ENCODE assay signal across 8 cellular contexts in the genomic region with DNA sequence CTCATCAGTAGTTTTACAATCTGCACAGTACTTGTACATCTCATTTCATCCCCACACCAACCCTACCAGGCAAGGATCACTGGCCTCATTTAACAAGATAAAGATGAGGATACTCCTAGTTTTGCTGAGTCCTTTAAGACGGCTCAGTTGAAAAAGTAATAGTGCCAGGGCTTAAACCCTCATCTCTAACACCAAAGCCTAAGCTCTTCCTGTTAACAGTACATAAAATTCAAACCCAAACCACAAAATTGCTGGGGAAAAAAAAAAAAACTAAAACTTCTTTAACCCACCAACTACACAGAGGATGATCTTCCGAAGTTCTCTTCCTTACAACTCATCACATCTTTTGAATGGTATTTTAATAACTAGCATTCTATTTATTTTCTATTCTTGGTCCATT. TPM values are rescaled to one million over a fixed set of nuclear protein-coding genes. Genes with fewer than 3 reads are reported as not detected.
DNase-seq lines count a peak whose midpoint lies in the region; ATAC-seq and TF ChIP-seq lines count a peak whose summit lies in the region.

No MANE protein-coding gene starts in this region.

- no peaks in the 10 kb centered on the region for H3K9me3 Mint-ChIP-seq in CD8-positive, alpha-beta T cell
- H3K9me3 Mint-ChIP-seq in effector memory CD8-positive, alpha-beta T cell: no peaks in the 10 kb centered on the region
- H3K9me3 Mint-ChIP-seq in neural crest cell: no peaks in the 10 kb centered on the region

- peaks cover 62% of the 10 kb centered on the region for H3K79me2 ChIP-seq in OCI-LY3 (ENCODE audit: low read length)

- no peak for TF ChIP-seq CTCF in CD8-positive, alpha-beta T cell (IDR thresholded peaks at IDR 0.05)
- TF ChIP-seq CTCF in OCI-LY3 (IDR thresholded peaks at IDR 0.05; ENCODE audit: low read depth, low read length) (no peak), neural crest cell (conservative IDR thresholded peaks at IDR 0.05) (no peak), adrenal gland (IDR thresholded peaks at IDR 0.05) (no peak)

- H3K4me3 Mint-ChIP-seq in CD8-positive, alpha-beta T cell: peak overlapping the region; percentile 94
- peak overlapping the region; percentile 95 for H3K4me3 Mint-ChIP-seq in effector memory CD8-positive, alpha-beta T cell
- H3K4me3 Mint-ChIP-seq in neural crest cell: peak overlapping the region; percentile 94

- no peaks in the 10 kb centered on the region for H3K27me3 ChIP-seq in CD8-positive, alpha-beta T cell (ENCODE audit: insufficient read depth, low read length)
- no peaks in the 10 kb centered on the region for H3K27me3 ChIP-seq in OCI-LY3 (ENCODE audit: low read depth, low read length)
- H3K27me3 ChIP-seq in adrenal gland: no peaks in the 10 kb centered on the region

- H3K36me3 Mint-ChIP-seq in CD8-positive, alpha-beta T cell: peaks cover 41% of the 10 kb centered on the region
- peaks cover 46% of the 10 kb centered on the region for H3K36me3 Mint-ChIP-seq in effector memory CD8-positive, alpha-beta T cell (ENCODE audit: insufficient read depth)
- H3K36me3 Mint-ChIP-seq in neural crest cell (ENCODE audit: low read depth): peaks cover 3% of the 10 kb centered on the region

- H3K4me1 ChIP-seq in CD8-positive, alpha-beta T cell (ENCODE audit: insufficient read depth, low read length): peaks cover 57% of the 10 kb centered on the region
- H3K4me1 ChIP-seq in OCI-LY3 (ENCODE audit: low read length) (peaks cover 17% of the 10 kb centered on the region), adrenal gland (replicated peaks in 1 of 2) (peaks cover 10 to 49% of the 10 kb centered on the region in 2 donors)

- H3K27me3 Mint-ChIP-seq in CD8-positive, alpha-beta T cell (ENCODE audit: low read depth): no peaks in the 10 kb centered on the region
- no peaks in the 10 kb centered on the region for H3K27me3 Mint-ChIP-seq in effector memory CD8-positive, alpha-beta T cell
- no peaks in the 10 kb centered on the region for H3K27me3 Mint-ChIP-seq in neural crest cell (ENCODE audit: low read depth)

- no peak for DNase-seq in CD8-positive, alpha-beta T cell
- peak in 1 of 3 experiments; percentile 11 for DNase-seq in effector memory CD8-positive, alpha-beta T cell
- no peak for DNase-seq in neural crest cell (ENCODE audit: low read depth, low spot score)
- DNase-seq in NCI-H128 (lab: John Stamatoyannopoulos, UW; ENCODE audit: unreplicated experiment): no peak
- no peak for DNase-seq in HPDE6-E6E7 (ENCODE audit: extremely low spot score)
- no peak for DNase-seq in adrenal gland

- peaks cover 8% of the 10 kb centered on the region for H3K36me3 ChIP-seq in CD8-positive, alpha-beta T cell (ENCODE audit: insufficient read depth, low read length)
- H3K36me3 ChIP-seq in OCI-LY3 (replicated peaks; ENCODE audit: low read depth, low read length): peaks cover 3% of the 10 kb centered on the region
- peaks cover 0 to 11% of the 10 kb centered on the region in 2 donors for H3K36me3 ChIP-seq in adrenal gland (replicated peaks in 1 of 2)

- no peak for ATAC-seq in CD8-positive, alpha-beta T cell
- ATAC-seq in effector memory CD8-positive, alpha-beta T cell (replicated peaks): peak; percentile 32
- ATAC-seq in HG03442 (IDR thresholded peaks at IDR 0.05; ENCODE audit: unreplicated experiment): no peak

- no peak overlapping the region for H2AFZ ChIP-seq in OCI-LY3 (ENCODE audit: low read depth, low read length)

- H3K27ac ChIP-seq in CD8-positive, alpha-beta T cell (ENCODE audit: low read depth, low read length): peak overlapping the region; percentile 83
- H3K27ac ChIP-seq in OCI-LY3 (ENCODE audit: low read length) (no peak overlapping the region), adrenal gland (peak overlapping the region in 1 of 5 donors; percentile 92)

- H3K9ac ChIP-seq in OCI-LY3 (ENCODE audit: low read length): peak overlapping the region; percentile 82

- POLR2A ChIA-PET in CD8-positive, alpha-beta T cell (lab: Charles Lee): interaction anchor here (1.0 to 6.3 kb wide), 4 partner anchors 8 to 23 kb away, joined by 3 to 69 read pairs (median 4); a partner anchor contains a TSS

- H3K4me3 ChIP-seq in CD8-positive, alpha-beta T cell (ENCODE audit: low read depth, low read length): peak overlapping the region; percentile 65
- H3K4me3 ChIP-seq in OCI-LY3 (ENCODE audit: low read length) (peak overlapping the region; percentile 96), adrenal gland (peak overlapping the region in 2 of 4 donors; percentile 75 to 80)

- CTCF ChIA-PET in CD8-positive, alpha-beta T cell (lab: Charles Lee): interaction anchor here (1.5 to 3.5 kb wide), 4 partner anchors 19 to 53 kb away, joined by 3 to 36 read pairs (median 10); a partner anchor contains a TSS

- no peak for TF ChIP-seq POLR2A in adrenal gland (IDR thresholded peaks at IDR 0.05)

- intact Hi-C loops in CD8-positive, alpha-beta T cell (cut with DNase I, micrococcal nuclease): no loop called here
- intact Hi-C loops in adrenal gland (cut with DNase I): no loop called here

- H3K4me2 ChIP-seq in OCI-LY3 (ENCODE audit: low read length): peak overlapping the region; percentile 93

- no peaks in the 10 kb centered on the region for H3K9me3 ChIP-seq in CD8-positive, alpha-beta T cell (ENCODE audit: low read length)
- no peaks in the 10 kb centered on the region for H3K9me3 ChIP-seq in OCI-LY3 (ENCODE audit: insufficient read depth, low read length)
- no peaks in the 10 kb centered on the region for H3K9me3 ChIP-seq in adrenal gland (replicated peaks in 1 of 3)

- peaks cover 44% of the 10 kb centered on the region for H4K20me1 ChIP-seq in OCI-LY3 (ENCODE audit: insufficient read depth, low read length)

- peaks cover 59% of the 10 kb centered on the region for H3K4me1 Mint-ChIP-seq in CD8-positive, alpha-beta T cell (ENCODE audit: low read depth)
- H3K4me1 Mint-ChIP-seq in effector memory CD8-positive, alpha-beta T cell (ENCODE audit: low read depth in 2 of 2): peaks cover 26 to 50% of the 10 kb centered on the region in 2 donors
- H3K4me1 Mint-ChIP-seq in neural crest cell: peaks cover 23% of the 10 kb centered on the region

- H3K27ac Mint-ChIP-seq in CD8-positive, alpha-beta T cell: peak overlapping the region; percentile 97
- H3K27ac Mint-ChIP-seq in effector memory CD8-positive, alpha-beta T cell: peak overlapping the region; percentile 96 to 97
- H3K27ac Mint-ChIP-seq in neural crest cell (ENCODE audit: unreplicated experiment): peak overlapping the region; percentile 88

- WGBS in adrenal gland, 4 donors: 25 to 34% (median 31%) methylated on average over 2 of the region's 2 CpGs

RNA-seq across cellular contexts. Expression of a gene that starts 1.3 kb away (rescaled TPM):
- total RNA-seq in CD8-positive, alpha-beta T cell: 100 to 1,000 TPM; 196 to 206 TPM
- total RNA-seq in neural crest cell: 120 and 124 TPM in 2 replicates
- 100 to 1,000 TPM in 4 of 8 donors, 10 to 100 TPM in 4; 70.7 to 230 (median 114) TPM for total RNA-seq in adrenal gland
- 100 to 1,000 TPM in 1 of 3 donors, 10 to 100 TPM in 2; 37.3 to 175 (median 41.2) TPM for polyA plus RNA-seq in adrenal gland

RNA-seq across cellular contexts. Expression of a gene that starts 22.5 kb away (rescaled TPM):
- 10 to 100 TPM in 1 of 2 experiments, 1 to 10 TPM in 1; 9.6 to 10.3 TPM for total RNA-seq in CD8-positive, alpha-beta T cell
- total RNA-seq in neural crest cell: 17.6 and 17.7 TPM in 2 replicates
- 10 to 100 TPM in 7 of 8 donors, 1 to 10 TPM in 1; 4.1 to 33.1 (median 18.0) TPM for total RNA-seq in adrenal gland
- 10 to 100 TPM in 2 of 3 donors, 1 to 10 TPM in 1; 4.9 to 19.5 (median 19.3) TPM for polyA plus RNA-seq in adrenal gland

RNA-seq across cellular contexts. Expression of a gene that starts 36.4 kb away (rescaled TPM):
- 1 to 10 TPM; 2.6 to 3.6 TPM for total RNA-seq in CD8-positive, alpha-beta T cell
- total RNA-seq in neural crest cell (2.8 TPM in 2 replicates), adrenal gland (10 to 100 TPM in 5 of 8 donors, 1 to 10 TPM in 3; 7.4 to 28.6 (median 11.2) TPM)
- 10 to 100 TPM in 2 of 3 donors, 1 to 10 TPM in 1; 8.9 to 31.2 (median 16.5) TPM for polyA plus RNA-seq in adrenal gland
